Comparison of ENCODE assay signal across 13 cellular contexts in genomic region chr9:89885156-89885555, GRCh38.
"Had no signal": no experiment of that assay in that cellular context is flagged by ENCODE, and none has a peak within 500 bp of the region (broad histone marks: within the 10 kb centered on the region; RNA-seq: fewer than 3 reads in every experiment).

No MANE protein-coding gene starts in this region.

- ATAC-seq: gastroesophageal sphincter; stimulated activated memory B cell treated with anti-CD40 and anti-IgM and Interleukin-4, amounts not matched to agents 10 μg/mL and 1 μg/mL and 100 μg/mL, for 72 hours had no signal

- H3K27ac ChIP-seq: suprapubic skin, uterus had no signal

- H3K4me3 ChIP-seq: gastroesophageal sphincter, smooth muscle cell, suprapubic skin, uterus had no signal

- H3K36me3 ChIP-seq: gastroesophageal sphincter, suprapubic skin, uterus had no signal

- H3K9me3 ChIP-seq: gastroesophageal sphincter, suprapubic skin, uterus had no signal

- H3K27me3 ChIP-seq: gastroesophageal sphincter, suprapubic skin, uterus had no signal

- H3K4me1 ChIP-seq: uterus had no signal

- DNase-seq: activated B cell treated with CpG ODN at 0.5 μM for 24 hours; activated CD4-positive, alpha-beta T cell treated with anti-CD3 and anti-CD28 coated beads, Interleukin-2, amount 50 U/mL, for 1 hour; central memory CD4-positive, alpha-beta T cell; effector memory CD4-positive, alpha-beta T cell; hippocampal formation; mammary epithelial cell; SIG-M5; T-helper 2 cell; uterus had no signal

- H3K4me2 ChIP-seq: smooth muscle cell had no signal
